In the genomic region with DNA sequence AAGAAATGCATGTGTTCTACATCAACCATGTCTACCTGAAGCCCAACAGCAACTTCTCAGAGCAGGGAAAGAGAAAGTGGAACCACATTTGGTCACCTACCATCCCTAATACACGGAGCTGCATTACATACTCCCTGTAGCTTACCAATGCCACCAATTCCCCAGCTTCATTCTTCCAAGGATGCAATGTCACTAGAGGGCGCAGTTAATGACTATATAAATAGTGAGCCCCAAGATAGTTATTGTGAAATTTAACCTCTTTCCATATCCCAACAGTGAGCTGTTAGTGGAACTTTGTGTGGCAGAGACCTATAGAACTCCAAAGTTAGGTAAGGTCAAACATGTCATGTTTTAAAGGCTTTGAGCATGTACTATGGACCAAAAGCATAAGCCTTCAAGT, we compare ENCODE assay signal across 8 cellular contexts.
A peak's percentile ranks its signal among the peaks of the same experiment; 100 is the strongest.
DNase-seq lines count a peak whose midpoint lies in the region; ATAC-seq and TF ChIP-seq lines count a peak whose summit lies in the region.

No MANE protein-coding gene starts in this region.

- peak; percentile 53 for TF ChIP-seq CTCF in GM10266 (IDR thresholded peaks at IDR 0.05; ENCODE audit: control insufficient read depth, insufficient read depth, low read depth, missing control alignments)
- peak; percentile 36 for TF ChIP-seq CTCF in LNCaP clone FGC (IDR thresholded peaks at IDR 0.05; ENCODE audit: control insufficient read depth, extremely low read depth, insufficient read depth)
- TF ChIP-seq CTCF in astrocyte of the spinal cord (IDR thresholded peaks at IDR 0.05; ENCODE audit: low read depth, low read length) = peak; percentile 33

- intact Hi-C loops in left ventricle myocardium superior (cut with micrococcal nuclease) = no loop called here

- peak; percentile 28 for DNase-seq in GM10266 (ENCODE audit: extremely low spot score)
- DNase-seq in LNCaP clone FGC (ENCODE audit: low read depth) = no peak
- DNase-seq in astrocyte of the spinal cord (ENCODE audit: low read depth, low spot score) = peak; percentile 44
- DNase-seq in lung microvascular endothelial cell (ENCODE audit: low read depth in 2 of 2) = peak; percentile 55 to 70
- no peak for DNase-seq in AG08396 (ENCODE audit: low spot score)
- no peak for DNase-seq in NCI-H748 (lab: John Stamatoyannopoulos, UW; ENCODE audit: unreplicated experiment)
- DNase-seq in left ventricle myocardium superior = no peak

- H3K4me3 ChIP-seq in LNCaP clone FGC (ENCODE audit: low read depth, low read length) = no peak overlapping the region
- no peak overlapping the region for H3K4me3 ChIP-seq in astrocyte of the spinal cord (ENCODE audit: low read depth, low read length)

- in situ Hi-C loops in astrocyte of the spinal cord (cut with HindIII; ENCODE audit: low sequenced_read_pairs) = no loop called here

- ATAC-seq in HG03175 (IDR thresholded peaks at IDR 0.05; ENCODE audit: unreplicated experiment) (no peak), left ventricle myocardium superior (no peak)

Comparison
In these comparisons a context has a peak if more than half of its experiments do, and no peak if none do; other contexts are left out.
1. DNase-seq: peak in GM10266 (single experiment), astrocyte of the spinal cord (single experiment) and lung microvascular endothelial cell (2 of 2); none in LNCaP clone FGC (single experiment), AG08396 (single experiment), NCI-H748 (single experiment) and left ventricle myocardium superior (single experiment).
2. Peak in every context shown above with its lines, with median percentiles within 50 percentile points of each other: CTCF ChIP-seq.